In the genomic region with DNA sequence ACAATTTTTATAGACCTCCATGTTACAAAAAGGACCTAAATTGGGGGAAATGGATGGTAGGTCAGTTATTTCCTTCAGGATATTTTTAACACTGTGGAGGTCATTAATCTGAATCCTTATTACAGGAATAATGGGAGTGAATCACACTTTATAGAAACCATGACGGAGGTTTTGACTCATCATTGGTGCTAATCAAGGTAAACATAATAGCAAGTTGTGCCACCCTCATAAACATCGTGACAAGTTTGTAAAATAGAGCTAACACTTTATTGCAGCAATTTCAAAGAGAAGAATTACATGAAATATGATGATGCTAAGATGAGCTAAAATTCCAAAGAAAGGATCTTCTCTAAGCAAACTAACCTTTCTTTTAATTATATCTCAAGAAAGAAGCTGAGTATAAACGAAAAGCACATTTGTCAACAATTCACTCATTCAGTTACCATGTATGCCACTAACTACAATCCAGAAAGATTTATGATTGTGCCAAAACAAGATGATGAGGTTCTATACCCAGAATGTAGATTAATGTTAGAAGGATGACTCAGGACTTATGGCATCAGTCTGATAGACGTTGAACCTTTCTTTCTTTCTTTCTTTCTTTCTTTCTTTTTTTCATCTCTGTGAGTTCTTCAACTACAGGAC, we compare ENCODE assay signal across 12 cellular contexts. TPM values are rescaled to one million over a fixed set of nuclear protein-coding genes. Genes with fewer than 3 reads are reported as not detected.
DNase-seq lines count a peak whose midpoint lies in the region; ATAC-seq and TF ChIP-seq lines count a peak whose summit lies in the region.
"Had no signal": no experiment of that assay in that cellular context is flagged by ENCODE, and none has a peak within 500 bp of the region (broad histone marks: within the 10 kb centered on the region; RNA-seq: fewer than 3 reads in every experiment).

No MANE protein-coding gene starts in this region.

- intact Hi-C loops in natural killer cell (cut with micrococcal nuclease), result no loop called here
- intact Hi-C loops in CD14-positive monocyte (cut with micrococcal nuclease), result no loop called here

- H3K9me3 Mint-ChIP-seq in natural killer cell (no peaks in the 10 kb centered on the region), CD14-positive monocyte (peaks cover 0 to 2% (median 0%) of the 10 kb centered on the region in 7 donors)
- H3K9me3 Mint-ChIP-seq: stimulated activated naive B cell treated with anti-CD40 and anti-IgM and Interleukin-4, amounts not matched to agents 10 μg/mL and 1 μg/mL and 100 μg/mL, for 72 hours had no signal

- no peak for TF ChIP-seq CTCF in cardiac fibroblast (IDR thresholded peaks at IDR 0.05; ENCODE audit: low read depth, low read length)
- TF ChIP-seq CTCF in natural killer cell (IDR thresholded peaks at IDR 0.05), result no peak
- no peak for TF ChIP-seq CTCF in CD14-positive monocyte (IDR thresholded peaks at IDR 0.05)

- H3K4me3 Mint-ChIP-seq in natural killer cell, result no peak overlapping the region
- H3K4me3 Mint-ChIP-seq in CD14-positive monocyte, result no peak overlapping the region
- H3K4me3 Mint-ChIP-seq: stimulated activated naive B cell treated with anti-CD40 and anti-IgM and Interleukin-4, amounts not matched to agents 10 μg/mL and 1 μg/mL and 100 μg/mL, for 72 hours had no signal

- peaks cover 37 to 41% of the 10 kb centered on the region in 2 donors for H3K4me1 Mint-ChIP-seq in natural killer cell
- peaks cover 52% of the 10 kb centered on the region for H3K4me1 Mint-ChIP-seq in CD14-positive monocyte

- H3K36me3 Mint-ChIP-seq in natural killer cell (no peaks in the 10 kb centered on the region), CD14-positive monocyte (peaks cover 2 to 3% of the 10 kb centered on the region in 2 donors)

- H3K27ac Mint-ChIP-seq in natural killer cell, result peak overlapping the region; percentile 66 to 100
- peak overlapping the region in 1 of 7 donors; percentile 5 for H3K27ac Mint-ChIP-seq in CD14-positive monocyte
- H3K27ac Mint-ChIP-seq: stimulated activated naive B cell treated with anti-CD40 and anti-IgM and Interleukin-4, amounts not matched to agents 10 μg/mL and 1 μg/mL and 100 μg/mL, for 72 hours had no signal

- no peaks in the 10 kb centered on the region for H3K27me3 Mint-ChIP-seq in natural killer cell (ENCODE audit: low read depth in 2 of 2)
- H3K27me3 Mint-ChIP-seq in CD14-positive monocyte (ENCODE audit: low read depth in 3 of 3), result no peaks in the 10 kb centered on the region
- H3K27me3 Mint-ChIP-seq: stimulated activated naive B cell treated with anti-CD40 and anti-IgM and Interleukin-4, amounts not matched to agents 10 μg/mL and 1 μg/mL and 100 μg/mL, for 72 hours had no signal

- H3K4me3 ChIP-seq in cardiac fibroblast (replicated peaks in 1 of 2; ENCODE audit: low read depth in 2 of 2, low read length in 2 of 2), result no peak overlapping the region

- ATAC-seq in natural killer cell (no peak), HG03135 (IDR thresholded peaks at IDR 0.05; ENCODE audit: unreplicated experiment) (no peak)
- ATAC-seq: PC-3; stimulated activated naive B cell treated with anti-CD40 and anti-IgM and Interleukin-4, amounts not matched to agents 10 μg/mL and 1 μg/mL and 100 μg/mL, for 72 hours had no signal

- DNase-seq in ELR (ENCODE audit: low read depth) (peak; percentile 50), OCI-M1 (lab: John Stamatoyannopoulos, UW) (peak; percentile 50), cardiac fibroblast (ENCODE audit: low read depth in 2 of 2) (peak; percentile 30 to 52), natural killer cell (no peak), DMS114 treated with DMSO at 0.1 percent for 48 hours (lab: John Stamatoyannopoulos, UW; ENCODE audit: unreplicated experiment) (no peak), CD14-positive monocyte (ENCODE audit: low spot score) (no peak), midbrain (lab: John Stamatoyannopoulos, UW) (no peak)
- DNase-seq: aorta; NCI-H1092; PC-3; stimulated activated naive B cell treated with anti-CD40 and anti-IgM and Interleukin-4, amounts not matched to agents 10 μg/mL and 1 μg/mL and 100 μg/mL, for 72 hours had no signal

RNA-seq across cellular contexts. Expression of a gene that starts 23.5 kb away (rescaled TPM):
- 100 to 1,000 TPM in 2 of 3 donors, 10 to 100 TPM in 1; 79.9 to 112 (median 103) TPM for total RNA-seq in natural killer cell
- polyA plus RNA-seq in CD14-positive monocyte, result 10 to 100 TPM; 28.5 to 47.9 TPM
- total RNA-seq: PC-3 had no signal

RNA-seq across cellular contexts. Expression of a gene that starts 35.6 kb away (rescaled TPM):
- total RNA-seq in natural killer cell, result 100 to 1,000 TPM; 112 to 135 (median 117) TPM
- 10 to 100 TPM; 30.5 to 49.8 TPM for polyA plus RNA-seq in CD14-positive monocyte
- total RNA-seq: PC-3 had no signal

RNA-seq across cellular contexts. Expression of a gene that starts 58.4 kb away (rescaled TPM):
- 10 to 100 TPM; 19.5 to 24.6 (median 22.8) TPM for total RNA-seq in natural killer cell
- polyA plus RNA-seq in CD14-positive monocyte, result 10 to 100 TPM; 20.0 to 20.6 TPM
- total RNA-seq: PC-3 had no signal

Comparison
In these comparisons a context has a peak if more than half of its experiments do, and no peak if none do; other contexts are left out.
1. DNase-seq: peak in ELR (single experiment), OCI-M1 (single experiment) and cardiac fibroblast (2 of 2); none in natural killer cell (single experiment), DMS114 treated with DMSO at 0.1 percent for 48 hours (single experiment), CD14-positive monocyte (single experiment) and midbrain (single experiment).